Comparison of ENCODE assay signal across 27 cellular contexts in genomic region chr14:61847861-61848260, GRCh38. TPM values are rescaled to one million over a fixed set of nuclear protein-coding genes. Genes with fewer than 3 reads are reported as not detected.
"Had no signal": no experiment of that assay in that cellular context is flagged by ENCODE, and none has a peak within 500 bp of the region (broad histone marks: within the 10 kb centered on the region; RNA-seq: fewer than 3 reads in every experiment).

No MANE protein-coding gene starts in this region.

- H3K36me3 ChIP-seq: stomach, suprapubic skin, thoracic aorta, thyroid gland, tibial artery, tibial nerve, transverse colon, upper lobe of left lung, upper lobe of right lung, uterus, vagina had no signal

- FAIRE-seq: urothelium cell line had no signal

- H3K4me3 ChIP-seq: stomach, suprapubic skin, testis, thoracic aorta, thyroid gland, tibial artery, tibial nerve, transverse colon, upper lobe of left lung, upper lobe of right lung, uterus, vagina had no signal

- ATAC-seq: stimulated activated effector memory CD8-positive, alpha-beta T cell treated with anti-CD3 and anti-CD28 coated beads, Interleukin-12 subunit alpha, Interleukin-12 subunit beta, amount 100 ng/mL, for 72 hours; stimulated activated memory B cell treated with anti-CD40 and anti-IgM and Interleukin-4, amounts not matched to agents 10 μg/mL and 1 μg/mL and 100 μg/mL, for 72 hours; stimulated activated naive B cell treated with anti-CD40 and anti-IgM and Interleukin-4, amounts not matched to agents 10 μg/mL and 1 μg/mL and 100 μg/mL, for 72 hours; stimulated activated naive CD8-positive, alpha-beta T cell treated with anti-CD3 and anti-CD28 coated beads, Interleukin-15, amount 100 ng/mL, for 72 hours; stimulated activated naive CD8-positive, alpha-beta T cell treated with anti-CD3 and anti-CD28 coated beads, Interleukin-15, Interleukin-2, amounts not matched to agents 100 U/mL and 50 U/mL, for 24 hours; upper lobe of right lung had no signal

- DNase-seq: stimulated activated CD4-positive, alpha-beta T cell treated with anti-CD3 and anti-CD28 coated beads, Interleukin-2, amount 100 ng/mL, for 48 hours; stimulated activated CD4-positive, alpha-beta T cell treated with anti-CD3 and anti-CD28 coated beads, Interleukin-4, amount 100 ng/mL, for 1 hour; stimulated activated CD4-positive, alpha-beta T cell treated with anti-CD3 and anti-CD28 coated beads, Interleukin-4, amount 100 ng/mL, for 24 hours; stimulated activated CD4-positive, alpha-beta T cell treated with anti-CD3 and anti-CD28 coated beads, Interleukin-4, amount 100 ng/mL, for 4 hours; stimulated activated CD8-positive, alpha-beta memory T cell treated with anti-CD3 and anti-CD28 coated beads, Interleukin-4, amount 100 ng/mL, for 48 hours; stimulated activated naive B cell treated with anti-CD40 and anti-IgM and Interleukin-4, amounts not matched to agents 10 μg/mL and 1 μg/mL and 100 μg/mL, for 72 hours; stimulated activated naive CD4-positive, alpha-beta T cell; stimulated activated naive CD4-positive, alpha-beta T cell treated with Interleukin-2 at 50 U/mL for 16 hours; stimulated activated naive CD8-positive, alpha-beta T cell treated with anti-CD3 and anti-CD28 coated beads, Interleukin-15, amount 100 ng/mL, for 72 hours; stimulated activated naive CD8-positive, alpha-beta T cell treated with anti-CD3 and anti-CD28 coated beads, Interleukin-15, Interleukin-2, amounts not matched to agents 100 U/mL and 50 U/mL, for 24 hours; stomach; substantia nigra; testis; thyroid gland; tibial artery; transverse colon; upper lobe of left lung; upper lobe of right lung; uterus had no signal

- H3K27me3 ChIP-seq: stomach, testis, thyroid gland, tibial artery, tibial nerve, upper lobe of left lung, uterus, vagina had no signal

- H3K9me3 ChIP-seq: testis, thyroid gland, uterus, vagina had no signal

- H3K4me1 ChIP-seq: stomach, suprapubic skin, testis, thyroid gland, tibial artery, tibial nerve, transverse colon, upper lobe of left lung, upper lobe of right lung, uterus, vagina had no signal

- H3K27ac ChIP-seq: stomach, suprapubic skin, testis, thoracic aorta, thyroid gland, tibial artery, tibial nerve, transverse colon, upper lobe of left lung, upper lobe of right lung, uterus, vagina had no signal

RNA-seq across cellular contexts. Expression of gene SYT16, which starts 35.4 kb away (rescaled TPM):
- total RNA-seq: subcutaneous adipose tissue, thoracic aorta had no signal
